1 cellular context compared by ENCODE assay signal in the genomic region with DNA sequence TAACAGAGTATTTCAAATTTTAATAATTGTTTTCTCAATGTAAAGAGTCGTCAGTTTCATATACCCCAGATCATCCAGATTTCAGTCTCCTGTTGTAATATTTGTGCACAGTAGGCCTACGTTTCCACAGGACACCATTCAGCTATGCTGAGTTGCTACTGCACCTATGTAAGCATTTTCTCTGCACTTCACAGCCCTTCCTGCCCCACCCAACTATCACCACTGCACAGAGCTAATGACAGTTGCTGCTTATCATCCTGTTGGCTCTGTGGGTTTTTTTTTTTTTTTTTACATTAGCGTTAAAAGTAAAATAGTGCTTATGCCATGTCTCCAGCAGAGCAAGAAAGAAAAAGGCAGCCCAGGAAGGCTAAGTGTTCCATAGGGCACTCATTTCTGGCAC.
TF ChIP-seq lines count a peak whose summit lies in the region.

No MANE protein-coding gene starts in this region.

TF ChIP-seq in K562, 482 proteins besides CTCF, POLR2A, EP300 and RAD21 (continued from another document):
- TF ChIP-seq AFF1 (IDR thresholded peaks at IDR 0.05; ENCODE audit: low read depth in 1 of 2, partially characterized antibody in 2 of 2): peak in 1 of 2 experiments; percentile 15
- TF ChIP-seq, protein P1, sequence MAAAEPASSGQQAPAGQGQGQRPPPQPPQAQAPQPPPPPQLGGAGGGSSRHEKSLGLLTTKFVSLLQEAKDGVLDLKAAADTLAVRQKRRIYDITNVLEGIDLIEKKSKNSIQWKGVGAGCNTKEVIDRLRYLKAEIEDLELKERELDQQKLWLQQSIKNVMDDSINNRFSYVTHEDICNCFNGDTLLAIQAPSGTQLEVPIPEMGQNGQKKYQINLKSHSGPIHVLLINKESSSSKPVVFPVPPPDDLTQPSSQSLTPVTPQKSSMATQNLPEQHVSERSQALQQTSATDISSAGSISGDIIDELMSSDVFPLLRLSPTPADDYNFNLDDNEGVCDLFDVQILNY (CRISPR knock-in tag; IDR thresholded peaks at IDR 0.05): no peak
- TF ChIP-seq TBL1XR1 (IDR thresholded peaks at IDR 0.05; ENCODE audit: low read length in 2 of 2): peak in 1 of 2 experiments; percentile 22; a peak in 1 of 4 replicates
- peak; percentile 71 for TF ChIP-seq KLF16 (IDR thresholded peaks at IDR 0.05)
- TF ChIP-seq ZNF444 (CRISPR knock-in tag; IDR thresholded peaks at IDR 0.05): no peak
- TF ChIP-seq ETV5 (CRISPR knock-in tag; IDR thresholded peaks at IDR 0.05; ENCODE audit: low read depth): 0 out of 2 replicates have a peak, but pooled peaks have one; percentile 23
- no peak for TF ChIP-seq RBM25 (IDR thresholded peaks at IDR 0.05; ENCODE audit: low read depth, low read length, severe bottlenecking)
- peak; percentile 68; the same call in 1 of the 2 replicates for TF ChIP-seq ZNF395 (CRISPR knock-in tag; IDR thresholded peaks at IDR 0.05)
- no peak for TF ChIP-seq POLR2H (tag; IDR thresholded peaks at IDR 0.05; ENCODE audit: low read depth)
- peak in 1 of 2 experiments; percentile 32; a peak in 1 of 4 replicates for TF ChIP-seq MAZ (CRISPR knock-in tag; conservative IDR thresholded peaks at IDR 0.05 in 1 of 2, IDR thresholded peaks at IDR 0.05 in 1 of 2)
- TF ChIP-seq LEF1 (IDR thresholded peaks at IDR 0.05): peak; percentile 87
- no peak for TF ChIP-seq ERF (CRISPR knock-in tag; IDR thresholded peaks at IDR 0.05)
- TF ChIP-seq PKNOX1 (IDR thresholded peaks at IDR 0.05): peak; percentile 60; the same call in 1 of the 2 replicates
- TF ChIP-seq ZEB2 (IDR thresholded peaks at IDR 0.05): 0 out of 2 replicates have a peak, but pooled peaks have one; percentile 35
- no peak for TF ChIP-seq ZNF76 (CRISPR knock-in tag; IDR thresholded peaks at IDR 0.05; ENCODE audit: borderline replicate concordance)
- TF ChIP-seq ZNF766 (CRISPR knock-in tag; conservative IDR thresholded peaks at IDR 0.05): peak; percentile 48; the same call in 1 of the 2 replicates
- peak; percentile 16 for TF ChIP-seq CCNT2 (IDR thresholded peaks at IDR 0.05; ENCODE audit: borderline replicate concordance, extremely low read depth, insufficient read length, low read depth, low read length)
- TF ChIP-seq XRCC4 (IDR thresholded peaks at IDR 0.05; ENCODE audit: extremely low read depth, insufficient read depth, insufficient read length): no peak
- TF ChIP-seq, protein P2, sequence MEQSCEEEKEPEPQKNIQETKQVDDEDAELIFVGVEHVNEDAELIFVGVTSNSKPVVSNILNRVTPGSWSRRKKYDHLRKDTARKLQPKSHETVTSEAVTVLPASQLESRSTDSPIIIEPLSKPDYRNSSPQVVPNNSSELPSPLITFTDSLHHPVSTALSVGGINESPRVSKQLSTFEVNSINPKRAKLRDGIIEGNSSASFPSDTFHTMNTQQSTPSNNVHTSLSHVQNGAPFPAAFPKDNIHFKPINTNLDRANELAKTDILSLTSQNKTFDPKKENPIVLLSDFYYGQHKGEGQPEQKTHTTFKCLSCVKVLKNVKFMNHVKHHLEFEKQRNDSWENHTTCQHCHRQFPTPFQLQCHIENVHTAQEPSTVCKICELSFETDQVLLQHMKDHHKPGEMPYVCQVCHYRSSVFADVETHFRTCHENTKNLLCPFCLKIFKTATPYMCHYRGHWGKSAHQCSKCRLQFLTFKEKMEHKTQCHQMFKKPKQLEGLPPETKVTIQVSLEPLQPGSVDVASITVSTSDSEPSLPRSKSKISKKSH (CRISPR knock-in tag; IDR thresholded peaks at IDR 0.05): no peak
- peak in 1 of 2 experiments; percentile 56; a peak in 1 of 4 replicates for TF ChIP-seq RCOR1 (IDR thresholded peaks at IDR 0.05; ENCODE audit: borderline replicate concordance in 1 of 2, low read depth in 2 of 2, low read length in 2 of 2)
- TF ChIP-seq ZSCAN29 (IDR thresholded peaks at IDR 0.05): no peak
- TF ChIP-seq MEIS2 (IDR thresholded peaks at IDR 0.05; ENCODE audit: partially characterized antibody): peak; percentile 35
- TF ChIP-seq STAT5A (IDR thresholded peaks at IDR 0.05; ENCODE audit: borderline replicate concordance, low read length): peak; percentile 67
- peak; percentile 90 for TF ChIP-seq DPF2 (IDR thresholded peaks at IDR 0.05)
- peak; percentile 75 for TF ChIP-seq NCOR1 (IDR thresholded peaks at IDR 0.05)
- no peak for TF ChIP-seq ZNF282 (CRISPR knock-in tag; IDR thresholded peaks at IDR 0.05)
- peak; percentile 27 for TF ChIP-seq CXXC5 (CRISPR knock-in tag; IDR thresholded peaks at IDR 0.05)
- TF ChIP-seq CBFA2T3 (IDR thresholded peaks at IDR 0.05): peak; percentile 89
- peak; percentile 90; the same call in 1 of the 2 replicates for TF ChIP-seq RNF2 (IDR thresholded peaks at IDR 0.05)
- TF ChIP-seq TRIM24 (IDR thresholded peaks at IDR 0.05): peak; percentile 66 to 75; a peak in 3 of 4 replicates
- TF ChIP-seq ZNF134 (CRISPR knock-in tag; conservative IDR thresholded peaks at IDR 0.05): no peak
- peak; percentile 28 for TF ChIP-seq EP400 (IDR thresholded peaks at IDR 0.05)
- TF ChIP-seq, protein P3, sequence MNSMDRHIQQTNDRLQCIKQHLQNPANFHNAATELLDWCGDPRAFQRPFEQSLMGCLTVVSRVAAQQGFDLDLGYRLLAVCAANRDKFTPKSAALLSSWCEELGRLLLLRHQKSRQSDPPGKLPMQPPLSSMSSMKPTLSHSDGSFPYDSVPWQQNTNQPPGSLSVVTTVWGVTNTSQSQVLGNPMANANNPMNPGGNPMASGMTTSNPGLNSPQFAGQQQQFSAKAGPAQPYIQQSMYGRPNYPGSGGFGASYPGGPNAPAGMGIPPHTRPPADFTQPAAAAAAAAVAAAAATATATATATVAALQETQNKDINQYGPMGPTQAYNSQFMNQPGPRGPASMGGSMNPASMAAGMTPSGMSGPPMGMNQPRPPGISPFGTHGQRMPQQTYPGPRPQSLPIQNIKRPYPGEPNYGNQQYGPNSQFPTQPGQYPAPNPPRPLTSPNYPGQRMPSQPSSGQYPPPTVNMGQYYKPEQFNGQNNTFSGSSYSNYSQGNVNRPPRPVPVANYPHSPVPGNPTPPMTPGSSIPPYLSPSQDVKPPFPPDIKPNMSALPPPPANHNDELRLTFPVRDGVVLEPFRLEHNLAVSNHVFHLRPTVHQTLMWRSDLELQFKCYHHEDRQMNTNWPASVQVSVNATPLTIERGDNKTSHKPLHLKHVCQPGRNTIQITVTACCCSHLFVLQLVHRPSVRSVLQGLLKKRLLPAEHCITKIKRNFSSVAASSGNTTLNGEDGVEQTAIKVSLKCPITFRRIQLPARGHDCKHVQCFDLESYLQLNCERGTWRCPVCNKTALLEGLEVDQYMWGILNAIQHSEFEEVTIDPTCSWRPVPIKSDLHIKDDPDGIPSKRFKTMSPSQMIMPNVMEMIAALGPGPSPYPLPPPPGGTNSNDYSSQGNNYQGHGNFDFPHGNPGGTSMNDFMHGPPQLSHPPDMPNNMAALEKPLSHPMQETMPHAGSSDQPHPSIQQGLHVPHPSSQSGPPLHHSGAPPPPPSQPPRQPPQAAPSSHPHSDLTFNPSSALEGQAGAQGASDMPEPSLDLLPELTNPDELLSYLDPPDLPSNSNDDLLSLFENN (IDR thresholded peaks at IDR 0.05; ENCODE audit: low read depth in 2 of 2, low read length in 2 of 2): peak in 1 of 2 experiments; percentile 75; a peak in 1 of 4 replicates
- TF ChIP-seq ZBTB17 (CRISPR knock-in tag; IDR thresholded peaks at IDR 0.05): 0 out of 2 replicates have a peak, but pooled peaks have one; percentile 46
- TF ChIP-seq SMARCE1 (IDR thresholded peaks at IDR 0.05): peak; percentile 62; the same call in 1 of the 2 replicates
- TF ChIP-seq JUND (IDR thresholded peaks at IDR 0.05; ENCODE audit: borderline replicate concordance, low read depth, low read length): peak; percentile 54; the same call in 1 of the 2 replicates
- peak; percentile 46; the same call in 1 of the 3 replicates for TF ChIP-seq JUND (tag; IDR thresholded peaks at IDR 0.05; ENCODE audit: borderline replicate concordance, low read depth, low read length)
- TF ChIP-seq ZKSCAN1 (IDR thresholded peaks at IDR 0.05; ENCODE audit: low read depth, low read length): peak; percentile 99
- no peak for TF ChIP-seq SIRT6 (IDR thresholded peaks at IDR 0.05; ENCODE audit: low read depth, low read length)
